In the genomic region with DNA sequence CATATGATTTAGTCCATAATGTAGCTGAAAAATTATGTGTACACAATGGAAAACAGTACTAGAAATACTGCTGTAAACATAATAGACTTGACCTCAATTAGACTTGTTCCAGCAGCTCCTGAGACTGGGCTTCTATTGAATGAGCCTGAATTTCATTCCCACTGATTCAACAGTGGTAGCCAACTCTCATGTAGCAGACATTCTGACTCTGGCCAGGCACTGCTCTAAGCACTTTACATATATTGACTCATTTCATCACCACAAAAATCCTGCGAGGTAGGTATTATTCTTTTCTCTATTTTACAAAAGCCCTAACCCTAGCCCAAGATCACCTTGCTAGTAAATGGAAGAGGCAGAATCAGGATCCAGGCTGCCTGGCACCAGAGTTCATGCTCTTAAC, we compare ENCODE assay signal across 20 cellular contexts. TPM values are rescaled to one million over a fixed set of nuclear protein-coding genes. Genes with fewer than 3 reads are reported as not detected.
DNase-seq lines count a peak whose midpoint lies in the region; ATAC-seq and TF ChIP-seq lines count a peak whose summit lies in the region.
"Had no signal": no experiment of that assay in that cellular context is flagged by ENCODE, and none has a peak within 500 bp of the region (broad histone marks: within the 10 kb centered on the region; RNA-seq: fewer than 3 reads in every experiment).

No MANE protein-coding gene starts in this region.

- no peak for TF ChIP-seq CTCF in mesothelial cell of epicardium (IDR thresholded peaks at IDR 0.05; ENCODE audit: unreplicated experiment)

- H3K9me3 Mint-ChIP-seq in activated T-helper 17 cell treated with anti-CD3 and anti-CD28 coated beads, Interleukin-2, amount 50 U/mL, for 72 hours = no peaks in the 10 kb centered on the region
- peaks cover 5% of the 10 kb centered on the region for H3K9me3 Mint-ChIP-seq in mesothelial cell of epicardium
- H3K9me3 Mint-ChIP-seq: CD4-positive, alpha-beta T cell; IgD-negative memory B cell had no signal

- H3K4me1 Mint-ChIP-seq in activated T-helper 17 cell treated with anti-CD3 and anti-CD28 coated beads, Interleukin-2, amount 50 U/mL, for 72 hours = peaks cover 6% of the 10 kb centered on the region
- H3K4me1 Mint-ChIP-seq in mesothelial cell of epicardium = peaks cover 3% of the 10 kb centered on the region

- no peak overlapping the region for H3K27ac Mint-ChIP-seq in activated T-helper 17 cell treated with anti-CD3 and anti-CD28 coated beads, Interleukin-2, amount 50 U/mL, for 72 hours
- no peak overlapping the region for H3K27ac Mint-ChIP-seq in mesothelial cell of epicardium
- H3K27ac Mint-ChIP-seq: CD4-positive, alpha-beta T cell; IgD-negative memory B cell had no signal

- peak; percentile 70 for ATAC-seq in activated T-helper 17 cell treated with anti-CD3 and anti-CD28 coated beads, Interleukin-2, amount 50 U/mL, for 72 hours (replicated peaks)
- ATAC-seq in HG02840 (IDR thresholded peaks at IDR 0.05; ENCODE audit: low FRiP score, unreplicated experiment) = no peak
- ATAC-seq in GM21717 (IDR thresholded peaks at IDR 0.05; ENCODE audit: unreplicated experiment) = no peak
- ATAC-seq: SK-N-SH treated with all-trans-retinoic acid at 6 μM for 48 hours had no signal

- peak; percentile 37 for DNase-seq in ELR (ENCODE audit: low read depth)
- DNase-seq in M059J (ENCODE audit: low read depth) = peak; percentile 12
- DNase-seq in medulla oblongata (ENCODE audit: extremely low spot score) = peak; percentile 15
- no peak for DNase-seq in mesothelial cell of epicardium (ENCODE audit: low spot score in 2 of 2, unreplicated experiment in 2 of 2)
- DNase-seq: BE2C; CD4-positive, alpha-beta T cell; GF-D8; NCI-H1417 treated with DMSO at 0.1 percent for 48 hours; NCI-H2029; NCI-H345; NCI-H526; SHP77 treated with DMSO at 0.1 percent for 48 hours had no signal

- H3K4me3 Mint-ChIP-seq in activated T-helper 17 cell treated with anti-CD3 and anti-CD28 coated beads, Interleukin-2, amount 50 U/mL, for 72 hours = no peak overlapping the region
- H3K4me3 Mint-ChIP-seq in mesothelial cell of epicardium = no peak overlapping the region
- H3K4me3 Mint-ChIP-seq: CD4-positive, alpha-beta T cell; IgD-negative memory B cell had no signal

- H3K27me3 Mint-ChIP-seq in activated T-helper 17 cell treated with anti-CD3 and anti-CD28 coated beads, Interleukin-2, amount 50 U/mL, for 72 hours = no peaks in the 10 kb centered on the region
- H3K27me3 Mint-ChIP-seq in mesothelial cell of epicardium (ENCODE audit: low read depth) = no peaks in the 10 kb centered on the region
- H3K27me3 Mint-ChIP-seq: CD4-positive, alpha-beta T cell; IgD-negative memory B cell had no signal

- H3K36me3 Mint-ChIP-seq in activated T-helper 17 cell treated with anti-CD3 and anti-CD28 coated beads, Interleukin-2, amount 50 U/mL, for 72 hours (ENCODE audit: low read depth) = no peaks in the 10 kb centered on the region
- H3K36me3 Mint-ChIP-seq in mesothelial cell of epicardium = peaks cover 6% of the 10 kb centered on the region
- H3K36me3 Mint-ChIP-seq: IgD-negative memory B cell had no signal

RNA-seq across cellular contexts. Expression of a gene that starts 12.8 kb away (rescaled TPM):
- 26.7 and 69.1 TPM in 2 replicates for total RNA-seq in M059J (2014; rRNA removed; shearing (Covaris generic))
- total RNA-seq in activated T-helper 17 cell treated with anti-CD3 and anti-CD28 coated beads, Interleukin-2, amount 50 U/mL, for 72 hours = 10 to 100 TPM; 61.3 to 71.0 TPM
- total RNA-seq in mesothelial cell of epicardium = 2.1 to 3.1 TPM (median 2.6 TPM) in 3 replicates

RNA-seq across cellular contexts. Expression of a gene that starts 29.7 kb away (rescaled TPM):
- total RNA-seq in M059J (2014; rRNA removed; shearing (Covaris generic)) = 1.7 and 2.1 TPM in 2 replicates
- total RNA-seq in activated T-helper 17 cell treated with anti-CD3 and anti-CD28 coated beads, Interleukin-2, amount 50 U/mL, for 72 hours = 1 to 10 TPM; 6.1 to 9.8 TPM
- total RNA-seq in mesothelial cell of epicardium = 24.3 to 28.3 TPM (median 27.5 TPM) in 3 replicates

RNA-seq across cellular contexts. Expression of a gene that starts 57.7 kb away (rescaled TPM):
- total RNA-seq in M059J (2014; rRNA removed; shearing (Covaris generic)) = not detected in 2 replicates
- not detected for total RNA-seq in activated T-helper 17 cell treated with anti-CD3 and anti-CD28 coated beads, Interleukin-2, amount 50 U/mL, for 72 hours
- not detected in 3 replicates for total RNA-seq in mesothelial cell of epicardium
- total RNA-seq: CD4-positive, alpha-beta T cell; HT1080; RPMI7951; T-helper 1 cell treated with Interleukin-12 subunit alpha and Interleukin-12 subunit beta and Interleukin-4 antibody, amounts not matched to agents 30 ng/mL and 1 ng/mL, for 36 hours had no signal

Comparison
In these comparisons a context has a peak if more than half of its experiments do, and no peak if none do; other contexts are left out.
1. DNase-seq: peak in ELR (single experiment), M059J (single experiment) and medulla oblongata (single experiment); none in mesothelial cell of epicardium (0 of 2).